ENCODE assay signal across 23 cellular contexts in genomic region chr12:95390932-95391331, GRCh38.
DNase-seq lines count a peak whose midpoint lies in the region; ATAC-seq, FAIRE-seq and TF ChIP-seq lines count a peak whose summit lies in the region.
"Had no signal": no experiment of that assay in that cellular context is flagged by ENCODE, and none has a peak within 500 bp of the region (broad histone marks: within the 10 kb centered on the region; RNA-seq: fewer than 3 reads in every experiment).

No MANE protein-coding gene starts in this region.

- peak overlapping the region; percentile 49; the same call in 1 of the 2 replicates for H3K4me2 ChIP-seq in GM12878 (ENCODE audit: control insufficient read depth, insufficient read depth)

- CTCF ChIA-PET in GM12878 (lab: Yijun Ruan, JAX), result no interaction called here
- CTCF ChIA-PET in activated CD8-positive, alpha-beta memory T cell treated with anti-CD3 and anti-CD28 coated beads, Interleukin-2, amount 10 ng/mL, durations not matched to agents 7 days and 5 days (lab: Charles Lee), result no interaction called here

- no peaks in the 10 kb centered on the region for H3K9me3 Mint-ChIP-seq in activated T-helper 17 cell treated with anti-CD3 and anti-CD28 coated beads, Interleukin-2, amount 50 U/mL, for 72 hours
- H3K9me3 Mint-ChIP-seq in activated CD8-positive, alpha-beta memory T cell treated with anti-CD3 and anti-CD28 coated beads, Interleukin-2, amount 10 ng/mL, durations not matched to agents 7 days and 5 days (ENCODE audit: low read depth), result peaks cover 11% of the 10 kb centered on the region

- no peaks in the 10 kb centered on the region for H4K20me1 ChIP-seq in GM12878 (ENCODE audit: control insufficient read depth, insufficient read depth)

- RAD21 ChIA-PET in GM12878 (lab: Charles Lee; ENCODE audit: unreplicated experiment), result interaction anchor here (1.6 kb wide), 1 partner anchor 143 kb away, joined by 3 read pairs; no protein-coding TSS in a partner anchor

- no peak overlapping the region for H3K4me3 ChIP-seq in GM12878
- H3K4me3 ChIP-seq: adrenal gland, left lung had no signal

- no peak overlapping the region for H3K4me3 Mint-ChIP-seq in activated T-helper 17 cell treated with anti-CD3 and anti-CD28 coated beads, Interleukin-2, amount 50 U/mL, for 72 hours
- H3K4me3 Mint-ChIP-seq in activated CD8-positive, alpha-beta memory T cell treated with anti-CD3 and anti-CD28 coated beads, Interleukin-2, amount 10 ng/mL, durations not matched to agents 7 days and 5 days, result no peak overlapping the region
- H3K4me3 Mint-ChIP-seq: CD8-positive, alpha-beta T cell; immature natural killer cell; nephron progenitor cell; T-helper 17 cell had no signal

- H3K36me3 Mint-ChIP-seq in activated T-helper 17 cell treated with anti-CD3 and anti-CD28 coated beads, Interleukin-2, amount 50 U/mL, for 72 hours (ENCODE audit: low read depth), result no peaks in the 10 kb centered on the region
- peaks cover 2% of the 10 kb centered on the region for H3K36me3 Mint-ChIP-seq in activated CD8-positive, alpha-beta memory T cell treated with anti-CD3 and anti-CD28 coated beads, Interleukin-2, amount 10 ng/mL, durations not matched to agents 7 days and 5 days
- H3K36me3 Mint-ChIP-seq: CD8-positive, alpha-beta T cell; immature natural killer cell had no signal

- no peaks in the 10 kb centered on the region for H3K79me2 ChIP-seq in GM12878 (ENCODE audit: control insufficient read depth, insufficient read depth, low read length)

- ATAC-seq in GM18909 (IDR thresholded peaks at IDR 0.05; ENCODE audit: poor library complexity, unreplicated experiment) (peak; percentile 43), GM21529 (IDR thresholded peaks at IDR 0.05; ENCODE audit: unreplicated experiment) (peak; percentile 63), HG03108 (IDR thresholded peaks at IDR 0.05; ENCODE audit: unreplicated experiment) (peak; percentile 64), GM12878 (peak; percentile 81), HG03432 (IDR thresholded peaks at IDR 0.05; ENCODE audit: unreplicated experiment) (no peak)
- no peak for ATAC-seq in activated T-helper 17 cell treated with anti-CD3 and anti-CD28 coated beads, Interleukin-2, amount 50 U/mL, for 72 hours (replicated peaks)
- no peak for ATAC-seq in activated CD8-positive, alpha-beta memory T cell treated with anti-CD3 and anti-CD28 coated beads, Interleukin-2, amount 10 ng/mL, durations not matched to agents 7 days and 5 days
- ATAC-seq: CD8-positive, alpha-beta T cell; HepG2; left lung; PC-3; sciatic nerve; T-helper 17 cell had no signal

- no peaks in the 10 kb centered on the region for H3K36me3 ChIP-seq in GM12878 (ENCODE audit: control insufficient read depth in 2 of 2, insufficient read depth in 2 of 2, low read length in 1 of 2)
- H3K36me3 ChIP-seq: adrenal gland, left lung had no signal

- no peak for TF ChIP-seq POLR2A in GM12878 (IDR thresholded peaks at IDR 0.05; ENCODE audit: low read depth, low read length)

- peaks cover 9% of the 10 kb centered on the region for H3K4me1 ChIP-seq in GM12878 (ENCODE audit: control insufficient read depth, insufficient read depth, low read length)
- H3K4me1 ChIP-seq: adrenal gland, left lung had no signal

- TF ChIP-seq EP300 in GM12878 (IDR thresholded peaks at IDR 0.05; ENCODE audit: borderline replicate concordance in 1 of 2, control insufficient read depth in 1 of 2, low read depth in 2 of 2, low read length in 2 of 2), result no peak

- no peak for TF ChIP-seq CTCF in GM12878 (IDR thresholded peaks at IDR 0.05 in 2 of 3, conservative IDR thresholded peaks at IDR 0.05 in 1 of 3; ENCODE audit: control insufficient read depth in 2 of 3, extremely low read depth in 1 of 3, insufficient read depth in 1 of 3, low read depth in 3 of 3, low read length in 3 of 3)
- no peak for TF ChIP-seq CTCF in GM13977 (IDR thresholded peaks at IDR 0.05; ENCODE audit: extremely low read depth, insufficient read depth, missing control alignments)

- no peaks in the 10 kb centered on the region for H3K4me1 Mint-ChIP-seq in activated T-helper 17 cell treated with anti-CD3 and anti-CD28 coated beads, Interleukin-2, amount 50 U/mL, for 72 hours
- peaks cover 2% of the 10 kb centered on the region for H3K4me1 Mint-ChIP-seq in activated CD8-positive, alpha-beta memory T cell treated with anti-CD3 and anti-CD28 coated beads, Interleukin-2, amount 10 ng/mL, durations not matched to agents 7 days and 5 days
- H3K4me1 Mint-ChIP-seq: T-helper 17 cell had no signal

- BruUV-seq in GM12878 (replicated peaks; lab: Mats Ljungman, UMichigan), result no TSS peak

- H3K9ac ChIP-seq in GM12878 (ENCODE audit: control insufficient read depth, insufficient read depth, low read length), result no peak overlapping the region

- peaks cover 4% of the 10 kb centered on the region; the same call in 2 of the 3 replicates for H3K9me3 ChIP-seq in GM12878 (replicated peaks; ENCODE audit: control insufficient read depth, insufficient read depth, low read length)
- H3K9me3 ChIP-seq: adrenal gland had no signal

- no peak for TF ChIP-seq RAD21 in GM12878 (IDR thresholded peaks at IDR 0.05; ENCODE audit: insufficient read depth, low read depth, low read length)

- H3K27me3 Mint-ChIP-seq in activated T-helper 17 cell treated with anti-CD3 and anti-CD28 coated beads, Interleukin-2, amount 50 U/mL, for 72 hours, result peaks cover 9% of the 10 kb centered on the region
- peaks cover 20% of the 10 kb centered on the region for H3K27me3 Mint-ChIP-seq in activated CD8-positive, alpha-beta memory T cell treated with anti-CD3 and anti-CD28 coated beads, Interleukin-2, amount 10 ng/mL, durations not matched to agents 7 days and 5 days

- DNase-seq in GM12878 (ENCODE audit: low read depth, low spot score), result peak; percentile 20
- DNase-seq in GM13977 (ENCODE audit: low spot score), result no peak
- DNase-seq in activated CD8-positive, alpha-beta memory T cell treated with anti-CD3 and anti-CD28 coated beads, Interleukin-2, amount 10 ng/mL, durations not matched to agents 7 days and 5 days, result no peak
- DNase-seq: activated gamma-delta T cell treated with Interleukin-2 at 50 U/mL for 16 hours; adrenal gland; CD8-positive, alpha-beta T cell; immature natural killer cell; left lung; NCI-H1694 treated with DMSO at 0.1 percent for 48 hours; NCI-H226; nephron progenitor cell; PC-3; SHP77; substantia nigra; T-helper 17 cell had no signal

- POLR2A ChIA-PET in GM12878 (lab: Charles Lee), result no interaction called here

- peak overlapping the region; percentile 31; the same call in 1 of the 2 replicates for H3K27ac ChIP-seq in GM12878 (ENCODE audit: control insufficient read depth, insufficient read depth)
- H3K27ac ChIP-seq: adrenal gland, left lung had no signal

- in situ Hi-C loops in GM12878 (cut with MboI) (no loop called here), GM13977 (cut with MboI; ENCODE audit: low pct_unique_long_range_greater_than_20kb, low sequenced_read_pairs, unreplicated experiment) (no loop called here)

- peak overlapping the region; percentile 37; the same call in 1 of the 2 replicates for H2AFZ ChIP-seq in GM12878 (ENCODE audit: control insufficient read depth, low read depth, low read length)

- SMC1A ChIA-PET in GM12878 (lab: Charles Lee; ENCODE audit: uncharacterized antibody, unreplicated experiment), result no interaction called here

- H3K27ac Mint-ChIP-seq in activated T-helper 17 cell treated with anti-CD3 and anti-CD28 coated beads, Interleukin-2, amount 50 U/mL, for 72 hours, result no peak overlapping the region
- no peak overlapping the region for H3K27ac Mint-ChIP-seq in activated CD8-positive, alpha-beta memory T cell treated with anti-CD3 and anti-CD28 coated beads, Interleukin-2, amount 10 ng/mL, durations not matched to agents 7 days and 5 days
- H3K27ac Mint-ChIP-seq: CD8-positive, alpha-beta T cell; immature natural killer cell; nephron progenitor cell; T-helper 17 cell had no signal

- intact Hi-C loops in GM12878 (cut with micrococcal nuclease; ENCODE audit: unreplicated experiment), result no loop called here

- H3K27me3 ChIP-seq in GM12878 (replicated peaks in 1 of 2; ENCODE audit: control insufficient read depth in 2 of 2, insufficient read depth in 2 of 2, low read length in 1 of 2), result no peaks in the 10 kb centered on the region
- H3K27me3 ChIP-seq: adrenal gland, left lung had no signal

- FAIRE-seq in GM12878 (lab: Jason Lieb, UNC), result no peak
- FAIRE-seq: endothelial cell of umbilical vein, HepG2 had no signal

- 35% methylated on average over 3 of the region's 3 CpGs for WGBS in GM12878 (ENCODE audit: insufficient coverage, insufficient replicate concordance, low lambda C conversion rate, missing lambda C conversion rate)

TF ChIP-seq in GM12878, 131 proteins besides CTCF, POLR2A, EP300 and RAD21:
- no peak for TF ChIP-seq EZH2 (IDR thresholded peaks at IDR 0.05; ENCODE audit: borderline replicate concordance, control insufficient read depth, low read depth, low read length)
- peak; percentile 72; the same call in 1 of the 2 replicates for TF ChIP-seq SPI1 (IDR thresholded peaks at IDR 0.05; ENCODE audit: borderline replicate concordance, insufficient read depth, low read depth, low read length)
- TF ChIP-seq SIX5 (IDR thresholded peaks at IDR 0.05; ENCODE audit: low read depth, low read length, severe bottlenecking), result no peak
- TF ChIP-seq YY1 (IDR thresholded peaks at IDR 0.05; ENCODE audit: low read depth, low read length), result no peak

Comparison
In these comparisons a context has a peak if more than half of its experiments do, and no peak if none do; other contexts are left out.
1. ATAC-seq: peak in GM18909 (single experiment), GM21529 (single experiment), HG03108 (single experiment) and GM12878 (single experiment); none in activated T-helper 17 cell treated with anti-CD3 and anti-CD28 coated beads, Interleukin-2, amount 50 U/mL, for 72 hours (single experiment), activated CD8-positive, alpha-beta memory T cell treated with anti-CD3 and anti-CD28 coated beads, Interleukin-2, amount 10 ng/mL, durations not matched to agents 7 days and 5 days (single experiment) and HG03432 (single experiment).